2 cellular contexts compared by ENCODE assay signal in genomic region chr19:9620842-9621155, GRCh38.
TF ChIP-seq lines count a peak whose summit lies in the region.

No MANE protein-coding gene starts in this region.

TF ChIP-seq in SK-N-SH, 30 proteins besides CTCF, POLR2A, EP300 and RAD21:
- TF ChIP-seq TCF12 (IDR thresholded peaks at IDR 0.05) = no peak
- TF ChIP-seq MEF2A (IDR thresholded peaks at IDR 0.05; ENCODE audit: borderline replicate concordance, low read depth) = no peak
- TF ChIP-seq, protein P1, sequence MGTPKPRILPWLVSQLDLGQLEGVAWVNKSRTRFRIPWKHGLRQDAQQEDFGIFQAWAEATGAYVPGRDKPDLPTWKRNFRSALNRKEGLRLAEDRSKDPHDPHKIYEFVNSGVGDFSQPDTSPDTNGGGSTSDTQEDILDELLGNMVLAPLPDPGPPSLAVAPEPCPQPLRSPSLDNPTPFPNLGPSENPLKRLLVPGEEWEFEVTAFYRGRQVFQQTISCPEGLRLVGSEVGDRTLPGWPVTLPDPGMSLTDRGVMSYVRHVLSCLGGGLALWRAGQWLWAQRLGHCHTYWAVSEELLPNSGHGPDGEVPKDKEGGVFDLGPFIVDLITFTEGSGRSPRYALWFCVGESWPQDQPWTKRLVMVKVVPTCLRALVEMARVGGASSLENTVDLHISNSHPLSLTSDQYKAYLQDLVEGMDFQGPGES (IDR thresholded peaks at IDR 0.05; ENCODE audit: low read depth, low read length) = no peak
- TF ChIP-seq RCOR1 (IDR thresholded peaks at IDR 0.05; ENCODE audit: low read length) = no peak
- no peak for TF ChIP-seq YY1 (IDR thresholded peaks at IDR 0.05; ENCODE audit: low read depth)
- no peak for TF ChIP-seq FOSL2 (IDR thresholded peaks at IDR 0.05; ENCODE audit: borderline replicate concordance, low read depth)
- TF ChIP-seq NRF1 (IDR thresholded peaks at IDR 0.05; ENCODE audit: low read depth, low read length) = no peak
- TF ChIP-seq, protein P2, sequence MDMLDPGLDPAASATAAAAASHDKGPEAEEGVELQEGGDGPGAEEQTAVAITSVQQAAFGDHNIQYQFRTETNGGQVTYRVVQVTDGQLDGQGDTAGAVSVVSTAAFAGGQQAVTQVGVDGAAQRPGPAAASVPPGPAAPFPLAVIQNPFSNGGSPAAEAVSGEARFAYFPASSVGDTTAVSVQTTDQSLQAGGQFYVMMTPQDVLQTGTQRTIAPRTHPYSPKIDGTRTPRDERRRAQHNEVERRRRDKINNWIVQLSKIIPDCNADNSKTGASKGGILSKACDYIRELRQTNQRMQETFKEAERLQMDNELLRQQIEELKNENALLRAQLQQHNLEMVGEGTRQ (IDR thresholded peaks at IDR 0.05; ENCODE audit: borderline replicate concordance, low read depth, low read length) = no peak
- TF ChIP-seq SIN3A (IDR thresholded peaks at IDR 0.05; ENCODE audit: borderline replicate concordance, low read depth, low read length) = no peak; the same call in 1 of the 2 replicates
- TF ChIP-seq, protein P3, sequence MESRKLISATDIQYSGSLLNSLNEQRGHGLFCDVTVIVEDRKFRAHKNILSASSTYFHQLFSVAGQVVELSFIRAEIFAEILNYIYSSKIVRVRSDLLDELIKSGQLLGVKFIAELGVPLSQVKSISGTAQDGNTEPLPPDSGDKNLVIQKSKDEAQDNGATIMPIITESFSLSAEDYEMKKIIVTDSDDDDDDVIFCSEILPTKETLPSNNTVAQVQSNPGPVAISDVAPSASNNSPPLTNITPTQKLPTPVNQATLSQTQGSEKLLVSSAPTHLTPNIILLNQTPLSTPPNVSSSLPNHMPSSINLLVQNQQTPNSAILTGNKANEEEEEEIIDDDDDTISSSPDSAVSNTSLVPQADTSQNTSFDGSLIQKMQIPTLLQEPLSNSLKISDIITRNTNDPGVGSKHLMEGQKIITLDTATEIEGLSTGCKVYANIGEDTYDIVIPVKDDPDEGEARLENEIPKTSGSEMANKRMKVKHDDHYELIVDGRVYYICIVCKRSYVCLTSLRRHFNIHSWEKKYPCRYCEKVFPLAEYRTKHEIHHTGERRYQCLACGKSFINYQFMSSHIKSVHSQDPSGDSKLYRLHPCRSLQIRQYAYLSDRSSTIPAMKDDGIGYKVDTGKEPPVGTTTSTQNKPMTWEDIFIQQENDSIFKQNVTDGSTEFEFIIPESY (IDR thresholded peaks at IDR 0.05; ENCODE audit: borderline replicate concordance, low read depth) = no peak
- TF ChIP-seq FOXJ3 (CRISPR knock-in tag; IDR thresholded peaks at IDR 0.05) = no peak
- no peak for TF ChIP-seq TAF1 (IDR thresholded peaks at IDR 0.05; ENCODE audit: borderline replicate concordance, low read depth, low read length)
- no peak for TF ChIP-seq FOXM1 (IDR thresholded peaks at IDR 0.05; ENCODE audit: low read depth)
- TF ChIP-seq ELF1 (IDR thresholded peaks at IDR 0.05) = no peak
- no peak for TF ChIP-seq EZH2phosphoT487 (IDR thresholded peaks at IDR 0.05; ENCODE audit: borderline replicate concordance, low read depth)
- no peak for TF ChIP-seq GATA2 (CRISPR knock-in tag; IDR thresholded peaks at IDR 0.05)
- no peak for TF ChIP-seq MXI1 (IDR thresholded peaks at IDR 0.05; ENCODE audit: low read depth, low read length)

TF ChIP-seq in SK-N-SH treated with all-trans-retinoic acid at 6 μM for 48 hours, 23 proteins besides CTCF, POLR2A, EP300 and RAD21:
- TF ChIP-seq, protein P4, sequence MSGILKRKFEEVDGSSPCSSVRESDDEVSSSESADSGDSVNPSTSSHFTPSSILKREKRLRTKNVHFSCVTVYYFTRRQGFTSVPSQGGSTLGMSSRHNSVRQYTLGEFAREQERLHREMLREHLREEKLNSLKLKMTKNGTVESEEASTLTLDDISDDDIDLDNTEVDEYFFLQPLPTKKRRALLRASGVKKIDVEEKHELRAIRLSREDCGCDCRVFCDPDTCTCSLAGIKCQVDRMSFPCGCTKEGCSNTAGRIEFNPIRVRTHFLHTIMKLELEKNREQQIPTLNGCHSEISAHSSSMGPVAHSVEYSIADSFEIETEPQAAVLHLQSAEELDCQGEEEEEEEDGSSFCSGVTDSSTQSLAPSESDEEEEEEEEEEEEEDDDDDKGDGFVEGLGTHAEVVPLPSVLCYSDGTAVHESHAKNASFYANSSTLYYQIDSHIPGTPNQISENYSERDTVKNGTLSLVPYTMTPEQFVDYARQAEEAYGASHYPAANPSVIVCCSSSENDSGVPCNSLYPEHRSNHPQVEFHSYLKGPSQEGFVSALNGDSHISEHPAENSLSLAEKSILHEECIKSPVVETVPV (CRISPR knock-in tag; IDR thresholded peaks at IDR 0.05) = no peak
- TF ChIP-seq OSR1 (CRISPR knock-in tag; IDR thresholded peaks at IDR 0.05) (no peak), CSDC2 (CRISPR knock-in tag; IDR thresholded peaks at IDR 0.05) (no peak), ZFP3 (CRISPR knock-in tag; IDR thresholded peaks at IDR 0.05) (no peak), BACH2 (CRISPR knock-in tag; IDR thresholded peaks at IDR 0.05; ENCODE audit: borderline replicate concordance) (no peak), RARB (CRISPR knock-in tag; IDR thresholded peaks at IDR 0.05) (no peak), PPARA (CRISPR knock-in tag; IDR thresholded peaks at IDR 0.05; ENCODE audit: borderline replicate concordance) (no peak), SNAI2 (CRISPR knock-in tag; IDR thresholded peaks at IDR 0.05) (no peak)
- TF ChIP-seq, protein P5, sequence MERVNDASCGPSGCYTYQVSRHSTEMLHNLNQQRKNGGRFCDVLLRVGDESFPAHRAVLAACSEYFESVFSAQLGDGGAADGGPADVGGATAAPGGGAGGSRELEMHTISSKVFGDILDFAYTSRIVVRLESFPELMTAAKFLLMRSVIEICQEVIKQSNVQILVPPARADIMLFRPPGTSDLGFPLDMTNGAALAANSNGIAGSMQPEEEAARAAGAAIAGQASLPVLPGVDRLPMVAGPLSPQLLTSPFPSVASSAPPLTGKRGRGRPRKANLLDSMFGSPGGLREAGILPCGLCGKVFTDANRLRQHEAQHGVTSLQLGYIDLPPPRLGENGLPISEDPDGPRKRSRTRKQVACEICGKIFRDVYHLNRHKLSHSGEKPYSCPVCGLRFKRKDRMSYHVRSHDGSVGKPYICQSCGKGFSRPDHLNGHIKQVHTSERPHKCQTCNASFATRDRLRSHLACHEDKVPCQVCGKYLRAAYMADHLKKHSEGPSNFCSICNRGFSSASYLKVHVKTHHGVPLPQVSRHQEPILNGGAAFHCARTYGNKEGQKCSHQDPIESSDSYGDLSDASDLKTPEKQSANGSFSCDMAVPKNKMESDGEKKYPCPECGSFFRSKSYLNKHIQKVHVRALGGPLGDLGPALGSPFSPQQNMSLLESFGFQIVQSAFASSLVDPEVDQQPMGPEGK (CRISPR knock-in tag; IDR thresholded peaks at IDR 0.05; ENCODE audit: borderline replicate concordance) = no peak
